8 cellular contexts compared by ENCODE assay signal in genomic region chr1:228486596-228487335, GRCh38. TPM values are rescaled to one million over a fixed set of nuclear protein-coding genes. Genes with fewer than 3 reads are reported as not detected.
DNase-seq lines count a peak whose midpoint lies in the region; TF ChIP-seq lines count a peak whose summit lies in the region.

No MANE protein-coding gene starts in this region.

- H3K9me3 ChIP-seq in Loucy (ENCODE audit: insufficient read depth, low read depth, low read length): no peaks in the 10 kb centered on the region
- H3K9me3 ChIP-seq in thymus (ENCODE audit: control insufficient read depth): no peaks in the 10 kb centered on the region

- H3K4me3 ChIP-seq in H7 (ENCODE audit: insufficient read depth, low read depth, low read length) (peak overlapping the region; percentile 88), Loucy (ENCODE audit: low read length, poor library complexity, severe bottlenecking) (peak overlapping the region; percentile 88), thymus (ENCODE audit: low read length) (peak overlapping the region; percentile 94)

- peak overlapping the region; percentile 92 for H3K9ac ChIP-seq in Loucy (ENCODE audit: low read depth, low read length, poor library complexity, severe bottlenecking)

- H3K4me1 ChIP-seq in Loucy (ENCODE audit: insufficient read depth, low read length, poor library complexity, severe bottlenecking): peaks cover 33% of the 10 kb centered on the region
- peaks cover 7% of the 10 kb centered on the region for H3K4me1 ChIP-seq in thymus (ENCODE audit: control insufficient read depth, insufficient read depth, low read length)

- H3K4me3 Mint-ChIP-seq in activated naive CD4-positive, alpha-beta T cell treated with anti-CD3 and anti-CD28 coated beads, Interleukin-2, amount 10 ng/mL, durations not matched to agents 7 days and 5 days: peak overlapping the region; percentile 91
- peak overlapping the region; percentile 90 for H3K4me3 Mint-ChIP-seq in osteocyte (ENCODE audit: unreplicated experiment)

- under 1% methylated on average over 60 of the region's 60 CpGs for WGBS in thymus

- peak; percentile 87 for DNase-seq in GDM1 (lab: John Stamatoyannopoulos, UW)
- peak; percentile 98 for DNase-seq in H7
- DNase-seq in SK-MEL-5 (ENCODE audit: low read depth, low spot score): peak; percentile 90
- DNase-seq in activated naive CD4-positive, alpha-beta T cell treated with anti-CD3 and anti-CD28 coated beads, Interleukin-2, amount 10 ng/mL, durations not matched to agents 7 days and 5 days: peak; percentile 85
- DNase-seq in glomerular visceral epithelial cell (ENCODE audit: extremely low spot score): peak; percentile 89
- DNase-seq in osteocyte (ENCODE audit: extremely low spot score, unreplicated experiment): peak; percentile 86

- no peaks in the 10 kb centered on the region for H3F3A ChIP-seq in Loucy (ENCODE audit: low read depth)

- H4K20me1 ChIP-seq in Loucy (ENCODE audit: insufficient read depth, low read length, poor library complexity, severe bottlenecking): peaks cover 37% of the 10 kb centered on the region

- no peaks in the 10 kb centered on the region for H3K9me3 Mint-ChIP-seq in activated naive CD4-positive, alpha-beta T cell treated with anti-CD3 and anti-CD28 coated beads, Interleukin-2, amount 10 ng/mL, durations not matched to agents 7 days and 5 days
- no peaks in the 10 kb centered on the region for H3K9me3 Mint-ChIP-seq in osteocyte (ENCODE audit: unreplicated experiment)

- in situ Hi-C loops in SK-MEL-5 (cut with HindIII; ENCODE audit: low pct_unique_long_range_greater_than_20kb, low sequenced_read_pairs): no loop called here

- H3K4me1 Mint-ChIP-seq in activated naive CD4-positive, alpha-beta T cell treated with anti-CD3 and anti-CD28 coated beads, Interleukin-2, amount 10 ng/mL, durations not matched to agents 7 days and 5 days: peaks cover 48% of the 10 kb centered on the region
- peaks cover 42% of the 10 kb centered on the region for H3K4me1 Mint-ChIP-seq in osteocyte (ENCODE audit: unreplicated experiment)

- H3K27me3 ChIP-seq in H7 (ENCODE audit: control insufficient read depth, insufficient read depth, low read length) (no peaks in the 10 kb centered on the region), Loucy (ENCODE audit: insufficient read depth, low read length, poor library complexity, severe bottlenecking) (no peaks in the 10 kb centered on the region), thymus (ENCODE audit: control insufficient read depth, insufficient read depth) (no peaks in the 10 kb centered on the region)

- peak overlapping the region; percentile 100 for H3K27ac ChIP-seq in thymus (ENCODE audit: low read depth)

- H3K79me2 ChIP-seq in Loucy (ENCODE audit: insufficient read depth, low read length): peaks cover 50% of the 10 kb centered on the region

- peaks cover 19% of the 10 kb centered on the region for H3K27me3 Mint-ChIP-seq in activated naive CD4-positive, alpha-beta T cell treated with anti-CD3 and anti-CD28 coated beads, Interleukin-2, amount 10 ng/mL, durations not matched to agents 7 days and 5 days
- peaks cover 12% of the 10 kb centered on the region for H3K27me3 Mint-ChIP-seq in osteocyte (ENCODE audit: unreplicated experiment)

- CTCF ChIA-PET in activated naive CD4-positive, alpha-beta T cell treated with anti-CD3 and anti-CD28 coated beads, Interleukin-2, amount 10 ng/mL, durations not matched to agents 7 days and 5 days (lab: Charles Lee): interaction anchor here (0.8 to 1.8 kb wide), 9 partner anchors 11 to 356 kb away, joined by 3 to 13 read pairs (median 5); no protein-coding TSS in a partner anchor

- H3K27ac Mint-ChIP-seq in activated naive CD4-positive, alpha-beta T cell treated with anti-CD3 and anti-CD28 coated beads, Interleukin-2, amount 10 ng/mL, durations not matched to agents 7 days and 5 days: peak overlapping the region; percentile 100
- H3K27ac Mint-ChIP-seq in osteocyte (ENCODE audit: unreplicated experiment): peak overlapping the region; percentile 100

- H3K4me2 ChIP-seq in Loucy (ENCODE audit: low read depth, low read length, poor library complexity, severe bottlenecking): peak overlapping the region; percentile 63

- H2AFZ ChIP-seq in Loucy (ENCODE audit: low read length): peak overlapping the region; percentile 88

- TF ChIP-seq CTCF in Loucy (conservative IDR thresholded peaks at IDR 0.05; ENCODE audit: low read length): no peak
- TF ChIP-seq CTCF in osteocyte (IDR thresholded peaks at IDR 0.05): no peak

- H3K36me3 ChIP-seq in H7 (replicated peaks; ENCODE audit: control insufficient read depth, insufficient read depth, low read length): peaks cover 19% of the 10 kb centered on the region
- H3K36me3 ChIP-seq in Loucy (ENCODE audit: insufficient read depth, low read length): no peaks in the 10 kb centered on the region; the same call in 1 of the 2 replicates
- H3K36me3 ChIP-seq in thymus (ENCODE audit: control insufficient read depth, insufficient read depth): peaks cover 11% of the 10 kb centered on the region

- peaks cover 28% of the 10 kb centered on the region for H3K36me3 Mint-ChIP-seq in activated naive CD4-positive, alpha-beta T cell treated with anti-CD3 and anti-CD28 coated beads, Interleukin-2, amount 10 ng/mL, durations not matched to agents 7 days and 5 days
- peaks cover 12% of the 10 kb centered on the region for H3K36me3 Mint-ChIP-seq in osteocyte (ENCODE audit: unreplicated experiment)

- no peaks in the 10 kb centered on the region for H3K9me2 ChIP-seq in Loucy (replicated peaks; ENCODE audit: low read depth, low read length)

RNA-seq across cellular contexts. Expression of gene RNF187, which starts 0.4 kb away (rescaled TPM):
- total RNA-seq in H7 (2014; rRNA removed; shearing (Covaris generic)): 175 and 183 TPM in 2 replicates
- 58.5 and 103 TPM in 2 replicates for total RNA-seq in SK-MEL-5 (2014; rRNA removed; shearing (Covaris generic))
- 104 and 118 TPM in 2 replicates for polyA plus RNA-seq in SK-MEL-5 (2015; cell fraction: cytosol; rRNA removed)
- 14.5 and 19.9 TPM in 2 replicates for polyA plus RNA-seq in SK-MEL-5 (2015; cell fraction: nucleus; rRNA removed)
- total RNA-seq in osteocyte: 156 and 168 TPM in 2 replicates
- polyA plus RNA-seq in thymus: 30.0 TPM

Comparison
In these comparisons a context has a peak if more than half of its experiments do, and no peak if none do; other contexts are left out.
1. Peak in every context shown above with its lines: DNase-seq, H3K4me3 ChIP-seq and H3K27ac ChIP-seq.